ENCODE assay signal across 8 cellular contexts in the genomic region with DNA sequence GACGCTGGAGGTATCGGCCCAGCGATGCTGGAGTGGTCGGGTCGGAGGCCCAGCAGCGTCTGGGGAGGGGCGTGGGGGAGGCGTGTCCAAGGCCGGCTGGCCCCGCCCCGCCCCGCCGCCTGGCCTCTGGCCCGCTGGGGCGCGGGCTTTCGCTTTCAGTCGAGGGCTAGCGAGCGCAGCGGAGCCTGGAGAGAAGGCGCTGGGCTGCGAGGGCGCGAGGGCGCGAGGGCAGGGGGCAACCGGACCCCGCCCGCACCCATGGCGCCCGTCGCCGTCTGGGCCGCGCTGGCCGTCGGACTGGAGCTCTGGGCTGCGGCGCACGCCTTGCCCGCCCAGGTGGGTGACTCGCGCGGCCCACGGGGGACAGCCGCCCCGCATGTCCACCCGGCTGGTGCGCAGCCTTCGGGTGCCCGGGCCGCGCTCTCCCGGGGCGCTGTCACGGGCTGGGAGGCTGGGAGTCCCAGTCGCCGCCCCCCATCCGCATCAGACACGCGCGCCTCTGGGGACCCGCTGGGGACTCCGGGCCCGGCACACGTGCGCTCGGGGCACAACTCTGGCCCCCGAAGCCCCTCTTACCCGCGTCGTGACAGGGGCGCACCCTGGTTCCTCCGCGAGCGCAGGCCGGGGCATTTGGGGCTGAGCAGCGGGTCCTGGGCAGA. TPM values are rescaled to one million over a fixed set of nuclear protein-coding genes. Genes with fewer than 3 reads are reported as not detected.
DNase-seq lines count a peak whose midpoint lies in the region; ATAC-seq and TF ChIP-seq lines count a peak whose summit lies in the region.

A gene (plus strand): TSS at position 158 of the 659 bp plus-strand sequence. CDS start 101 bp downstream, at position 259.

- CTCF ChIA-PET in AG04449 (lab: Yijun Ruan, JAX), result interaction anchor here (1.2 to 1.5 kb wide), 3 partner anchors 11 to 48 kb away, joined by 3 to 5 read pairs (median 3); no protein-coding TSS in a partner anchor

- ATAC-seq in GM18907 (IDR thresholded peaks at IDR 0.05; ENCODE audit: unreplicated experiment) (peak; percentile 53), HG03571 (IDR thresholded peaks at IDR 0.05; ENCODE audit: unreplicated experiment) (peak; percentile 55), left lung (peak; percentile 85)
- peak; percentile 48 to 51 for ATAC-seq in activated CD4-positive, CD25-positive, alpha-beta regulatory T cell treated with anti-CD3 and anti-CD28 coated beads, Interleukin-2, amount 50 U/mL, for 24 hours

- peak within 1 kb of the TSS; percentile 56 for H3K4me3 ChIP-seq in AG04449 (ENCODE audit: low read depth, low read length)
- H3K4me3 ChIP-seq in left lung, result peak within 1 kb of the TSS; percentile 81 to 95

- TF ChIP-seq CTCF in AG04449 (IDR thresholded peaks at IDR 0.05; ENCODE audit: insufficient read depth, low read length, missing control alignments) (no peak), left lung (IDR thresholded peaks at IDR 0.05) (no peak)

- peaks cover 0 to 11% of the 10 kb centered on the region in 2 donors for H3K36me3 ChIP-seq in left lung

- H3K4me1 ChIP-seq in left lung, result peaks cover 5 to 90% of the 10 kb centered on the region in 2 donors

- peak within 1 kb of the TSS; percentile 90 to 94 for H3K27ac ChIP-seq in left lung

- H3K27me3 ChIP-seq in left lung, result no peaks in the 10 kb centered on the region

- intact Hi-C loops in left lung (cut with DNase I), result no loop called here

- DNase-seq in AG04449 (ENCODE audit: low read depth, low spot score) (no peak), cerebellum (ENCODE audit: low spot score) (peak; percentile 16), left lung (peak; percentile 81 to 96), COR-L47 (lab: John Stamatoyannopoulos, UW) (no peak)
- peak; percentile 48 to 72 (median 51) for DNase-seq in stimulated activated CD4-positive, alpha-beta T cell treated with anti-CD3 and anti-CD28 coated beads, TNF-alpha, amount 100 ng/mL, for 24 hours (ENCODE audit: low read depth in 3 of 3)

- POLR2A ChIA-PET in AG04449 (lab: Yijun Ruan, JAX), result no interaction called here

- no peaks in the 10 kb centered on the region for H3K9me3 ChIP-seq in left lung

RNA-seq across cellular contexts. Expression of the gene that starts here (rescaled TPM):
- 3.7 TPM for total RNA-seq in cerebellum
- total RNA-seq in left lung, result 100 to 1,000 TPM in 1 of 2 donors, 10 to 100 TPM in 1; 33.0 to 109 TPM

Comparison
In these comparisons a context has a peak if more than half of its experiments do, and no peak if none do; other contexts are left out.
1. DNase-seq: peak in cerebellum (single experiment), left lung (2 of 2) and stimulated activated CD4-positive, alpha-beta T cell treated with anti-CD3 and anti-CD28 coated beads, TNF-alpha, amount 100 ng/mL, for 24 hours (3 of 3); none in AG04449 (single experiment) and COR-L47 (single experiment).
2. Peak in every context shown above with its lines, with median percentiles within 50 percentile points of each other: ATAC-seq.